In genomic region chr4:140790171-140790570, GRCh38 we compare ENCODE assay signal across 10 cellular contexts. TPM values are rescaled to one million over a fixed set of nuclear protein-coding genes. Genes with fewer than 3 reads are reported as not detected.
DNase-seq lines count a peak whose midpoint lies in the region; ATAC-seq and TF ChIP-seq lines count a peak whose summit lies in the region.
"Had no signal": no experiment of that assay in that cellular context is flagged by ENCODE, and none has a peak within 500 bp of the region (broad histone marks: within the 10 kb centered on the region; RNA-seq: fewer than 3 reads in every experiment).

No MANE protein-coding gene starts in this region.

- TF ChIP-seq CTCF in upper lobe of left lung (IDR thresholded peaks at IDR 0.05), result no peak

- peak; percentile 11 to 31 for DNase-seq in NOMO-1 (lab: John Stamatoyannopoulos, UW; ENCODE audit: unreplicated experiment in 2 of 2)
- DNase-seq in NOMO-1 treated with dmso at 0.1 percent for 144 hours (lab: John Stamatoyannopoulos, UW; ENCODE audit: unreplicated experiment), result no peak
- DNase-seq in germinal center (ENCODE audit: low spot score), result peak; percentile 18
- DNase-seq in upper lobe of left lung, result no peak
- DNase-seq in DMS 273 (lab: John Stamatoyannopoulos, UW; ENCODE audit: unreplicated experiment), result no peak
- DNase-seq in activated naive CD8-positive, alpha-beta T cell treated with anti-CD3 and anti-CD28 coated beads for 36 hours, result no peak
- DNase-seq in MG63, result no peak
- DNase-seq: 8988T; activated CD8-positive, alpha-beta memory T cell treated with anti-CD3 and anti-CD28 coated beads, Interleukin-2, amount 50 U/mL, for 4 hours had no signal

- peaks cover 6% of the 10 kb centered on the region for H3K27me3 Mint-ChIP-seq in activated naive CD8-positive, alpha-beta T cell treated with anti-CD3 and anti-CD28 coated beads for 36 hours

- TF ChIP-seq POLR2A in upper lobe of left lung (IDR thresholded peaks at IDR 0.05), result no peak

- H3K27ac Mint-ChIP-seq in activated naive CD8-positive, alpha-beta T cell treated with anti-CD3 and anti-CD28 coated beads for 36 hours, result no peak overlapping the region

- H3K36me3 Mint-ChIP-seq in activated naive CD8-positive, alpha-beta T cell treated with anti-CD3 and anti-CD28 coated beads for 36 hours, result no peaks in the 10 kb centered on the region

- no peaks in the 10 kb centered on the region for H3K4me1 Mint-ChIP-seq in activated naive CD8-positive, alpha-beta T cell treated with anti-CD3 and anti-CD28 coated beads for 36 hours

- peak overlapping the region; percentile 30 to 78 (median 56) for H3K27ac ChIP-seq in upper lobe of left lung

- TF ChIP-seq EP300 in upper lobe of left lung (IDR thresholded peaks at IDR 0.05), result no peak

- peaks cover 0 to 8% (median 3%) of the 10 kb centered on the region in 4 donors for H3K9me3 ChIP-seq in upper lobe of left lung
- no peaks in the 10 kb centered on the region for H3K9me3 ChIP-seq in MG63

- H3K4me3 Mint-ChIP-seq in activated naive CD8-positive, alpha-beta T cell treated with anti-CD3 and anti-CD28 coated beads for 36 hours, result no peak overlapping the region

- no peaks in the 10 kb centered on the region for H3K4me1 ChIP-seq in upper lobe of left lung

- 67 to 70% methylated on average over 4 of the region's 4 CpGs for WGBS in upper lobe of left lung, 2 donors

- H3K27me3 ChIP-seq in upper lobe of left lung, result no peaks in the 10 kb centered on the region
- no peaks in the 10 kb centered on the region for H3K27me3 ChIP-seq in MG63

- no peak overlapping the region for H3K4me3 ChIP-seq in upper lobe of left lung
- no peak overlapping the region for H3K4me3 ChIP-seq in MG63

- H3K36me3 ChIP-seq in upper lobe of left lung (no peaks in the 10 kb centered on the region), MG63 (no peaks in the 10 kb centered on the region)

- peaks cover 5% of the 10 kb centered on the region for H3K9me3 Mint-ChIP-seq in activated naive CD8-positive, alpha-beta T cell treated with anti-CD3 and anti-CD28 coated beads for 36 hours

- peak; percentile 3 for ATAC-seq in HG03139 (IDR thresholded peaks at IDR 0.05; ENCODE audit: unreplicated experiment)
- ATAC-seq in upper lobe of left lung (ENCODE audit: low FRiP score in 2 of 2), result peak; percentile 68 to 72

RNA-seq across cellular contexts. Expression of gene TBC1D9, which starts 34.0 kb away (rescaled TPM):
- 10 to 100 TPM; 33.7 to 41.9 (median 38.1) TPM for total RNA-seq in upper lobe of left lung
- under 1 TPM; 0.04 to 0.06 TPM for total RNA-seq in activated naive CD8-positive, alpha-beta T cell treated with anti-CD3 and anti-CD28 coated beads for 36 hours
- 7.9 and 8.5 TPM in 2 replicates for total RNA-seq in MG63 (2014; rRNA removed; shearing (Covaris generic); ENCODE audit: low replicate concordance)

Comparison
In these comparisons a context has a peak if more than half of its experiments do, and no peak if none do; other contexts are left out.
1. DNase-seq: peak in NOMO-1 (2 of 2) and germinal center (single experiment); none in NOMO-1 treated with dmso at 0.1 percent for 144 hours (single experiment), upper lobe of left lung (0 of 2), DMS 273 (single experiment), activated naive CD8-positive, alpha-beta T cell treated with anti-CD3 and anti-CD28 coated beads for 36 hours (single experiment) and MG63 (single experiment).